In the genomic region with DNA sequence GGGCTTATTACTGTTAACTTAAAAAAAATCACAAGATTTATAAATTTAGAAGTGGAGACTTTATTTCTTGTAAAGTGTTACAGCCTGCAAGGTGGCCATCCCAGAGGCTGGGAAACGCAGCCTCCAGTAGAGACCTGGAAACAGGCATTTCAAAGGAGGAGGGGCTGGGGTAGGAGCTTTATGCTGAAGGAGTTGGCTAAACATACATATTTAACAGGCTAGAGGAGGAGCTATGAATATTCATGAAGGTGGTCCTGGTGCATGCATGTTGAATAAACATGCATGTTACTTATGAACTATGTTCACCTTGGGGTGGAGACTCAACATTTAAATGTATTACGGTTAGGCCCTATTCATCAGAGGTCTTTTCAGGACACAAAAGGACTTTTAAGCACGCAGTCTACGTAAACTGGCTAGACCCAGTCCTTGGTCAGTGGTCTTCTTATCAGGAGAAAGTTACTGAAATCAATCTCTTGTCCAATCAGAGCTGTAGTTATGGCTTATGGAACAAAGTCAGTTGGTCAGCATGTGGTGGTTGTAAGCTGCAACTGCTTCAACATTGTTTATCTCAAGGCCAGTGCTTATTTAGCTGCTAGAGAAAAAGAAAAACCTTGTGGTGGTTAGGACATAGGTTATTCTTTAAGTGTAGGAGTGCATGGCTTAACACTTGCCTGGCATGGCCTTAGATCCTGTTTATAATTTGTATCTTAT, we compare ENCODE assay signal across 1 cellular context.
TF ChIP-seq lines count a peak whose summit lies in the region.

No MANE protein-coding gene starts in this region.

TF ChIP-seq in endothelial cell of umbilical vein, 7 proteins besides CTCF, POLR2A, EP300 and RAD21:
- TF ChIP-seq FOS (IDR thresholded peaks at IDR 0.05; ENCODE audit: borderline replicate concordance, insufficient read depth, low read length) (no peak), MYC (IDR thresholded peaks at IDR 0.05; ENCODE audit: low read depth, low read length) (no peak), POLR2AphosphoS5 (IDR thresholded peaks at IDR 0.05; ENCODE audit: insufficient read depth, low read depth, low read length) (no peak), GATA2 (IDR thresholded peaks at IDR 0.05; ENCODE audit: insufficient read depth, insufficient read length, low read depth, low read length) (no peak), EZH2 (IDR thresholded peaks at IDR 0.05; ENCODE audit: borderline replicate concordance, low read depth, low read length, severe bottlenecking) (no peak)
- TF ChIP-seq, protein P1, sequence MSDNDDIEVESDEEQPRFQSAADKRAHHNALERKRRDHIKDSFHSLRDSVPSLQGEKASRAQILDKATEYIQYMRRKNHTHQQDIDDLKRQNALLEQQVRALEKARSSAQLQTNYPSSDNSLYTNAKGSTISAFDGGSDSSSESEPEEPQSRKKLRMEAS (IDR thresholded peaks at IDR 0.05; ENCODE audit: insufficient read depth, insufficient read length) = no peak
TF ChIP-seq in endothelial cell of umbilical vein: peak in this region for 0.
